1 cellular context compared by ENCODE assay signal in genomic region chr6:166341915-166342292, GRCh38.
TF ChIP-seq lines count a peak whose summit lies in the region.

No MANE protein-coding gene starts in this region.

TF ChIP-seq in K562, 482 proteins besides CTCF, POLR2A, EP300 and RAD21 (continues in another document):
- TF ChIP-seq CTCFL (IDR thresholded peaks at IDR 0.05; ENCODE audit: borderline replicate concordance, insufficient read depth, low read depth, low read length, poor library complexity, severe bottlenecking) = no peak
- TF ChIP-seq HMGXB4 (CRISPR knock-in tag; IDR thresholded peaks at IDR 0.05) = peak; percentile 17; the same call in 1 of the 2 replicates
- no peak for TF ChIP-seq TCF7 (IDR thresholded peaks at IDR 0.05; ENCODE audit: borderline replicate concordance)
- no peak for TF ChIP-seq NEUROD1 (IDR thresholded peaks at IDR 0.05; ENCODE audit: borderline replicate concordance, low read depth, low read length, partially characterized antibody)
- TF ChIP-seq GTF2E2 (tag; IDR thresholded peaks at IDR 0.05) = no peak; the same call in 1 of the 2 replicates
- TF ChIP-seq CHD7 (IDR thresholded peaks at IDR 0.05; ENCODE audit: low read depth, low read length) = no peak
- no peak for TF ChIP-seq ETS2 (tag; IDR thresholded peaks at IDR 0.05; ENCODE audit: borderline replicate concordance, poor library complexity, severe bottlenecking)
- TF ChIP-seq ZNF717 (CRISPR knock-in tag; IDR thresholded peaks at IDR 0.05) = no peak
- TF ChIP-seq AFF4 (CRISPR knock-in tag; IDR thresholded peaks at IDR 0.05) = no peak
- TF ChIP-seq ZNF165 (CRISPR knock-in tag; IDR thresholded peaks at IDR 0.05; ENCODE audit: borderline replicate concordance) = no peak
- TF ChIP-seq HDAC6 (IDR thresholded peaks at IDR 0.05; ENCODE audit: low read depth, low read length) = no peak
- peak; percentile 12; the same call in 1 of the 2 replicates for TF ChIP-seq ARID4B (CRISPR knock-in tag; IDR thresholded peaks at IDR 0.05)
- peak; percentile 16 for TF ChIP-seq ZFP36 (IDR thresholded peaks at IDR 0.05; ENCODE audit: low read depth, low read length, partially characterized antibody)
- TF ChIP-seq BRD9 (IDR thresholded peaks at IDR 0.05; ENCODE audit: low read depth, partially characterized antibody) = no peak
- no peak for TF ChIP-seq PBX2 (CRISPR knock-in tag; IDR thresholded peaks at IDR 0.05; ENCODE audit: low read depth)
- no peak for TF ChIP-seq PBX2 (tag; conservative IDR thresholded peaks at IDR 0.05; ENCODE audit: low read depth)
- TF ChIP-seq ZBTB17 (CRISPR knock-in tag; IDR thresholded peaks at IDR 0.05) = no peak
- TF ChIP-seq EWSR1 (IDR thresholded peaks at IDR 0.05; ENCODE audit: borderline replicate concordance, low read depth, partially characterized antibody) = no peak
- TF ChIP-seq ZSCAN29 (IDR thresholded peaks at IDR 0.05) = no peak
- 0 out of 4 replicates have a peak, but pooled peaks of 1 of the 2 experiments have one; percentile 8 for TF ChIP-seq SIN3A (IDR thresholded peaks at IDR 0.05; ENCODE audit: borderline replicate concordance in 2 of 2, control insufficient read depth in 1 of 2, low read depth in 2 of 2, low read length in 2 of 2)
- TF ChIP-seq ZNF143 (CRISPR knock-in tag; IDR thresholded peaks at IDR 0.05) = no peak
- no peak for TF ChIP-seq SIRT6 (IDR thresholded peaks at IDR 0.05; ENCODE audit: low read depth, low read length)
- TF ChIP-seq PML (IDR thresholded peaks at IDR 0.05; ENCODE audit: low read length) = no peak
